Comparison of ENCODE assay signal across 13 cellular contexts in genomic region chr1:22055463-22055862, GRCh38. TPM values are rescaled to one million over a fixed set of nuclear protein-coding genes. Genes with fewer than 3 reads are reported as not detected.
DNase-seq lines count a peak whose midpoint lies in the region; ATAC-seq, FAIRE-seq and TF ChIP-seq lines count a peak whose summit lies in the region.
"Had no signal": no experiment of that assay in that cellular context is flagged by ENCODE, and none has a peak within 500 bp of the region (broad histone marks: within the 10 kb centered on the region; RNA-seq: fewer than 3 reads in every experiment).

No MANE protein-coding gene starts in this region.

- H3K4me1 ChIP-seq in HepG2 (ENCODE audit: insufficient read depth, low read length) (peaks cover 41% of the 10 kb centered on the region), right lobe of liver (peaks cover 0 to 32% (median 16%) of the 10 kb centered on the region in 4 donors), muscle layer of duodenum (ENCODE audit: control insufficient read depth in 1 of 2, insufficient read depth in 2 of 2, low read length in 2 of 2) (peaks cover 26 to 51% of the 10 kb centered on the region in 2 donors)

- POLR2A ChIA-PET in HepG2 (lab: Yijun Ruan, JAX) = no interaction called here

- H3K27me3 ChIP-seq in HepG2 (ENCODE audit: control insufficient read depth in 1 of 2, insufficient read depth in 2 of 2, low read length in 2 of 2) = no peaks in the 10 kb centered on the region; a peak in 1 of 5 replicates
- no peaks in the 10 kb centered on the region for H3K27me3 ChIP-seq in right lobe of liver
- H3K27me3 ChIP-seq in muscle layer of duodenum (ENCODE audit: low read depth, low read length) = no peaks in the 10 kb centered on the region

- no peak for ATAC-seq in HepG2
- no peak for ATAC-seq in right lobe of liver
- ATAC-seq in GM21619 (IDR thresholded peaks at IDR 0.05; ENCODE audit: unreplicated experiment) = no peak
- ATAC-seq: HCT116 had no signal

- H3K4me1 Mint-ChIP-seq in activated naive CD8-positive, alpha-beta T cell treated with anti-CD3 and anti-CD28 coated beads for 36 hours = peaks cover 49% of the 10 kb centered on the region
- peaks cover 27% of the 10 kb centered on the region for H3K4me1 Mint-ChIP-seq in type B pancreatic cell (ENCODE audit: unreplicated experiment)

- H3K9me3 Mint-ChIP-seq in activated naive CD8-positive, alpha-beta T cell treated with anti-CD3 and anti-CD28 coated beads for 36 hours = peaks cover 3% of the 10 kb centered on the region
- H3K9me3 Mint-ChIP-seq in type B pancreatic cell = no peaks in the 10 kb centered on the region

- no peak overlapping the region for H3K9ac ChIP-seq in HepG2 (ENCODE audit: insufficient read depth, low read depth, low read length)

- 0 out of 6 replicates have a peak overlapping the region, but pooled peaks of 1 of the 3 experiments have one; percentile 10 for H3K4me3 ChIP-seq in HepG2 (replicated peaks in 1 of 3; ENCODE audit: insufficient read depth in 1 of 3, low read depth in 2 of 3, low read length in 3 of 3)
- no peak overlapping the region for H3K4me3 ChIP-seq in right lobe of liver
- peak overlapping the region in 1 of 2 donors; percentile 8 for H3K4me3 ChIP-seq in muscle layer of duodenum (ENCODE audit: low read depth in 1 of 2, low read length in 2 of 2)

- peak overlapping the region; percentile 87 for H3K27ac Mint-ChIP-seq in activated naive CD8-positive, alpha-beta T cell treated with anti-CD3 and anti-CD28 coated beads for 36 hours
- peak overlapping the region; percentile 28 for H3K27ac Mint-ChIP-seq in type B pancreatic cell

- peaks cover 67% of the 10 kb centered on the region for H4K20me1 ChIP-seq in HepG2 (ENCODE audit: insufficient read depth, low read length)

- H3K27ac ChIP-seq in HepG2 (ENCODE audit: extremely low read length, insufficient read depth, low read length) = no peak overlapping the region
- H3K27ac ChIP-seq in right lobe of liver = no peak overlapping the region
- H3K27ac ChIP-seq in muscle layer of duodenum (ENCODE audit: low read length) = peak overlapping the region; percentile 40

- no peaks in the 10 kb centered on the region for H3K27me3 Mint-ChIP-seq in activated naive CD8-positive, alpha-beta T cell treated with anti-CD3 and anti-CD28 coated beads for 36 hours
- H3K27me3 Mint-ChIP-seq in type B pancreatic cell = no peaks in the 10 kb centered on the region

- TF ChIP-seq POLR2A in HepG2 (IDR thresholded peaks at IDR 0.05; ENCODE audit: insufficient read depth in 1 of 2, low read depth in 2 of 2, low read length in 2 of 2) (no peak), right lobe of liver (IDR thresholded peaks at IDR 0.05) (no peak)

- H3K36me3 ChIP-seq in HepG2 (replicated peaks in 1 of 2; ENCODE audit: control insufficient read depth in 1 of 2, insufficient read depth in 2 of 2, low read length in 2 of 2) (peaks cover 0 to 3% of the 10 kb centered on the region in 2 experiments; a peak in 1 of 5 replicates), right lobe of liver (no peaks in the 10 kb centered on the region), muscle layer of duodenum (ENCODE audit: control insufficient read depth in 1 of 2, insufficient read depth in 2 of 2, low read length in 2 of 2) (no peaks in the 10 kb centered on the region)

- TF ChIP-seq EP300 in HepG2 (IDR thresholded peaks at IDR 0.05; ENCODE audit: low read depth in 2 of 2, low read length in 2 of 2) (no peak), HepG2 (CRISPR knock-in tag; IDR thresholded peaks at IDR 0.05; ENCODE audit: borderline replicate concordance) (no peak)

- peaks cover 68% of the 10 kb centered on the region for H3K79me2 ChIP-seq in HepG2 (ENCODE audit: insufficient read depth, low read length)

- DNase-seq in HepG2 (ENCODE audit: low spot score) (no peak), right lobe of liver (no peak), type B pancreatic cell (ENCODE audit: extremely low spot score, unreplicated experiment) (peak; percentile 16), NCI-H226 (no peak), GM03348 (ENCODE audit: low spot score) (no peak)
- DNase-seq in activated naive CD8-positive, alpha-beta T cell treated with anti-CD3 and anti-CD28 coated beads for 36 hours = no peak
- DNase-seq: midbrain, NCI-H345 had no signal

- no peak overlapping the region for H2AFZ ChIP-seq in HepG2 (ENCODE audit: low read length)

- H3K36me3 Mint-ChIP-seq in activated naive CD8-positive, alpha-beta T cell treated with anti-CD3 and anti-CD28 coated beads for 36 hours = peaks cover 49% of the 10 kb centered on the region
- H3K36me3 Mint-ChIP-seq in type B pancreatic cell = peaks cover 16% of the 10 kb centered on the region

- intact Hi-C loops in HepG2 (cut with micrococcal nuclease; ENCODE audit: unreplicated experiment) = no loop called here
- intact Hi-C loops in right lobe of liver (cut with DNase I) = no loop called here

- no TSS peak for BruUV-seq in HepG2 (replicated peaks; lab: Mats Ljungman, UMichigan)

- H3K9me3 ChIP-seq in HepG2 (ENCODE audit: low read length) (no peaks in the 10 kb centered on the region), right lobe of liver (no peaks in the 10 kb centered on the region), muscle layer of duodenum (ENCODE audit: control insufficient read depth in 1 of 2, low read length in 2 of 2) (no peaks in the 10 kb centered on the region)

- H3K4me2 ChIP-seq in HepG2 (ENCODE audit: low read depth, low read length) = peak overlapping the region; percentile 43; the same call in 1 of the 2 replicates

- in situ Hi-C loops in HepG2 (cut with HindIII; ENCODE audit: extremely low pct_ligation_motif_present, low pct_unique_long_range_greater_than_20kb) = no loop called here

- no peak for FAIRE-seq in HepG2 (lab: Jason Lieb, UNC)
- FAIRE-seq: D721Med had no signal

- peak overlapping the region; percentile 64 for H3K4me3 Mint-ChIP-seq in activated naive CD8-positive, alpha-beta T cell treated with anti-CD3 and anti-CD28 coated beads for 36 hours
- H3K4me3 Mint-ChIP-seq in type B pancreatic cell = peak overlapping the region; percentile 51

- CTCF ChIA-PET in HepG2 (lab: Yijun Ruan, JAX; ENCODE audit: low intra/inter-chr PET ratio, low total read pairs) = no interaction called here

- 83% methylated on average over 6 of the region's 6 CpGs for WGBS in HepG2 (ENCODE audit: low lambda C conversion rate)
- 61% methylated on average over 6 of the region's 6 CpGs for WGBS in right lobe of liver (ENCODE audit: insufficient coverage, low coverage, low lambda C conversion rate, missing lambda C conversion rate)

- no peak for TF ChIP-seq CTCF in HepG2 (CRISPR knock-in tag; IDR thresholded peaks at IDR 0.05)
- no peak for TF ChIP-seq CTCF in right lobe of liver (IDR thresholded peaks at IDR 0.05)
- TF ChIP-seq CTCF in type B pancreatic cell (conservative IDR thresholded peaks at IDR 0.05) = no peak

- TF ChIP-seq RAD21 in HepG2 (CRISPR knock-in tag; IDR thresholded peaks at IDR 0.05) = no peak

RNA-seq across cellular contexts. Expression of gene CDC42, which starts 3.0 kb away (rescaled TPM):
- total RNA-seq in HepG2 (2016; rRNA removed; fragmentation: Illumina TruSeq; extraction: Trizol) = 237 and 358 TPM in 2 replicates
- 58.8 and 63.4 TPM in 2 replicates for total RNA-seq in HepG2 (2016; cell fraction: cytosol; rRNA removed; fragmentation: Illumina TruSeq; extraction: Trizol; ENCODE audit: low read depth)
- 235 and 352 TPM in 2 replicates for total RNA-seq in HepG2 (2016; cell fraction: insoluble cytoplasmic fraction; rRNA removed; fragmentation: Illumina TruSeq; extraction: Trizol)
- 100 and 105 TPM in 2 replicates for total RNA-seq in HepG2 (2016; cell fraction: membrane; rRNA removed; fragmentation: Illumina TruSeq; extraction: Trizol)
- total RNA-seq in HepG2 (2016; cell fraction: nucleus; rRNA removed; fragmentation: Illumina TruSeq; extraction: Trizol) = 82.8 and 91.5 TPM in 2 replicates
- 101 and 138 TPM in 2 replicates for polyA plus RNA-seq in HepG2 (2011; rRNA removed)
- 72.7 and 116 TPM in 2 replicates for polyA plus RNA-seq in HepG2 (2011; cell fraction: cytosol; rRNA removed)
- 20.5 and 33.7 TPM in 2 replicates for polyA plus RNA-seq in HepG2 (2011; cell fraction: nucleus; rRNA removed)
- 197 and 216 TPM in 2 replicates for polyA plus RNA-seq in HepG2 (2012)
- polyA plus RNA-seq in HepG2 (2016; cell fraction: cytosol; fragmentation: Illumina TruSeq; extraction: Trizol; ENCODE audit: low read depth) = 20.7 and 25.5 TPM in 2 replicates
- 336 and 350 TPM in 2 replicates for polyA plus RNA-seq in HepG2 (2016; cell fraction: insoluble cytoplasmic fraction; fragmentation: Illumina TruSeq; extraction: Trizol; ENCODE audit: low read depth)
- polyA plus RNA-seq in HepG2 (2016; cell fraction: membrane; fragmentation: Illumina TruSeq; extraction: Trizol; ENCODE audit: low read depth) = 55.2 and 56.7 TPM in 2 replicates
- polyA plus RNA-seq in HepG2 (2016; cell fraction: nucleus; fragmentation: Illumina TruSeq; extraction: Trizol; ENCODE audit: insufficient read depth, low read depth) = 102 and 112 TPM in 2 replicates
- polyA minus RNA-seq in HepG2 (2011; rRNA and poly(A)+ RNA removed; ENCODE audit: low replicate concordance) = 81.6 and 140 TPM in 2 replicates
- 96.1 and 107 TPM in 2 replicates for polyA minus RNA-seq in HepG2 (2011; cell fraction: cytosol; rRNA and poly(A)+ RNA removed)
- 31.8 and 39.2 TPM in 2 replicates for polyA minus RNA-seq in HepG2 (2011; cell fraction: nucleus; rRNA and poly(A)+ RNA removed)
- total RNA-seq in right lobe of liver = 100 to 1,000 TPM in 3 of 6 experiments, 10 to 100 TPM in 3; 74.4 to 128 (median 95.9) TPM
- total RNA-seq in activated naive CD8-positive, alpha-beta T cell treated with anti-CD3 and anti-CD28 coated beads for 36 hours = 100 to 1,000 TPM; 301 to 302 TPM
- 238 and 301 TPM in 2 replicates for total RNA-seq in type B pancreatic cell (ENCODE audit: low replicate concordance)

RNA-seq across cellular contexts. Expression of gene CELA3A, which starts 54.0 kb away (rescaled TPM):
- not detected in 2 replicates for total RNA-seq in HepG2 (2016; rRNA removed; fragmentation: Illumina TruSeq; extraction: Trizol)
- total RNA-seq in HepG2 (2016; cell fraction: cytosol; rRNA removed; fragmentation: Illumina TruSeq; extraction: Trizol; ENCODE audit: low read depth) = not detected in 2 replicates
- total RNA-seq in HepG2 (2016; cell fraction: insoluble cytoplasmic fraction; rRNA removed; fragmentation: Illumina TruSeq; extraction: Trizol) = not detected in 2 replicates
- not detected in 2 replicates for total RNA-seq in HepG2 (2016; cell fraction: membrane; rRNA removed; fragmentation: Illumina TruSeq; extraction: Trizol)
- total RNA-seq in HepG2 (2016; cell fraction: nucleus; rRNA removed; fragmentation: Illumina TruSeq; extraction: Trizol) = not detected in 2 replicates
- polyA plus RNA-seq in HepG2 (2011; rRNA removed) = 0.09 and 0.73 TPM in 2 replicates
- 0.19 and 0.23 TPM in 2 replicates for polyA plus RNA-seq in HepG2 (2011; cell fraction: cytosol; rRNA removed)
- polyA plus RNA-seq in HepG2 (2011; cell fraction: nucleus; rRNA removed) = 0.27 and 0.33 TPM in 2 replicates
- not detected in 2 replicates for polyA plus RNA-seq in HepG2 (2012)
- not detected in 2 replicates for polyA plus RNA-seq in HepG2 (2016; cell fraction: cytosol; fragmentation: Illumina TruSeq; extraction: Trizol; ENCODE audit: low read depth)
- polyA plus RNA-seq in HepG2 (2016; cell fraction: insoluble cytoplasmic fraction; fragmentation: Illumina TruSeq; extraction: Trizol; ENCODE audit: low read depth) = not detected in 2 replicates
- not detected in 2 replicates for polyA plus RNA-seq in HepG2 (2016; cell fraction: membrane; fragmentation: Illumina TruSeq; extraction: Trizol; ENCODE audit: low read depth)
- polyA plus RNA-seq in HepG2 (2016; cell fraction: nucleus; fragmentation: Illumina TruSeq; extraction: Trizol; ENCODE audit: insufficient read depth, low read depth) = not detected in 2 replicates
- not detected in 2 replicates for polyA minus RNA-seq in HepG2 (2011; rRNA and poly(A)+ RNA removed; ENCODE audit: low replicate concordance)
- not detected in 2 replicates for polyA minus RNA-seq in HepG2 (2011; cell fraction: cytosol; rRNA and poly(A)+ RNA removed)
- not detected in 2 replicates for polyA minus RNA-seq in HepG2 (2011; cell fraction: nucleus; rRNA and poly(A)+ RNA removed)
- under 1 TPM in 1 of 6 experiments, not detected in 5; 0.22 TPM for total RNA-seq in right lobe of liver
- not detected for total RNA-seq in activated naive CD8-positive, alpha-beta T cell treated with anti-CD3 and anti-CD28 coated beads for 36 hours
- total RNA-seq in type B pancreatic cell (ENCODE audit: low replicate concordance) = 0.40 TPM in 1 of 2 replicates, not detected in the other
- total RNA-seq: ureter had no signal
